Comparison of ENCODE assay signal across 13 cellular contexts in genomic region chr11:12546660-12547059, GRCh38.
DNase-seq lines count a peak whose midpoint lies in the region; ATAC-seq and TF ChIP-seq lines count a peak whose summit lies in the region.
"Had no signal": no experiment of that assay in that cellular context is flagged by ENCODE, and none has a peak within 500 bp of the region (broad histone marks: within the 10 kb centered on the region; RNA-seq: fewer than 3 reads in every experiment).

No MANE protein-coding gene starts in this region.

- ATAC-seq in left cardiac atrium (no peak), gastrocnemius medialis (no peak)
- ATAC-seq: GM23338 had no signal

- no peak overlapping the region for H3K4ac ChIP-seq in mesendoderm (ENCODE audit: low read depth, low read length)

- H3K27me3 Mint-ChIP-seq in endothelial cell (ENCODE audit: unreplicated experiment) = peaks cover 1% of the 10 kb centered on the region

- H3K27ac Mint-ChIP-seq in endothelial cell (ENCODE audit: unreplicated experiment) = no peak overlapping the region
- H3K27ac Mint-ChIP-seq: CD4-positive, CD25-positive, alpha-beta regulatory T cell; GM23338 had no signal

- no peak overlapping the region for H3K56ac ChIP-seq in mesendoderm (ENCODE audit: low read length)

- H3K36me3 ChIP-seq in right atrium auricular region = no peaks in the 10 kb centered on the region
- H3K36me3 ChIP-seq in mesendoderm (ENCODE audit: control insufficient read depth, insufficient read depth, low read length) = no peaks in the 10 kb centered on the region
- no peaks in the 10 kb centered on the region for H3K36me3 ChIP-seq in gastrocnemius medialis
- H3K36me3 ChIP-seq: BLaER1 treated with 17β-estradiol and CSF1 and Interleukin-3, amounts not matched to agents 10 nM and 100 nM had no signal

- H3K9me3 ChIP-seq in right atrium auricular region (no peaks in the 10 kb centered on the region), gastrocnemius medialis (no peaks in the 10 kb centered on the region)

- intact Hi-C loops in left cardiac atrium (cut with DNase I) (no loop called here), gastrocnemius medialis (cut with DNase I; ENCODE audit: low total_unique reads) (no loop called here)

- H3K9ac ChIP-seq in mesendoderm (ENCODE audit: low read length) = no peak overlapping the region
- H3K9ac ChIP-seq: BLaER1 treated with 17β-estradiol and CSF1 and Interleukin-3, amounts not matched to agents 10 nM and 100 nM had no signal

- no peaks in the 10 kb centered on the region for H3K79me1 ChIP-seq in mesendoderm (ENCODE audit: low read length)

- no peaks in the 10 kb centered on the region for H3K9me3 Mint-ChIP-seq in endothelial cell (ENCODE audit: unreplicated experiment)
- H3K9me3 Mint-ChIP-seq: GM23338 had no signal

- no peak overlapping the region for H3K23ac ChIP-seq in mesendoderm (ENCODE audit: low read length)

- no CpG with 5 or more reads among the region's 5 CpGs for WGBS in mesendoderm (ENCODE audit: extremely low coverage, insufficient coverage, low lambda C conversion rate)

- H3K4me1 Mint-ChIP-seq in endothelial cell (ENCODE audit: unreplicated experiment) = peaks cover 10% of the 10 kb centered on the region
- H3K4me1 Mint-ChIP-seq: CD4-positive, CD25-positive, alpha-beta regulatory T cell had no signal

- H4K5ac ChIP-seq in mesendoderm (ENCODE audit: low read length) = no peak overlapping the region

- H4K8ac ChIP-seq in mesendoderm (ENCODE audit: low read depth, low read length) = no peak overlapping the region

- no peaks in the 10 kb centered on the region for H3K36me3 Mint-ChIP-seq in endothelial cell (ENCODE audit: low read depth, unreplicated experiment)
- H3K36me3 Mint-ChIP-seq: CD4-positive, CD25-positive, alpha-beta regulatory T cell had no signal

- H3K4me2 ChIP-seq in mesendoderm (ENCODE audit: low read length) = no peak overlapping the region
- H3K4me2 ChIP-seq: BLaER1 treated with 17β-estradiol and CSF1 and Interleukin-3, amounts not matched to agents 10 nM and 100 nM; GM23338 had no signal

- no peak overlapping the region for H3K18ac ChIP-seq in mesendoderm (ENCODE audit: low read length)

- H2BK5ac ChIP-seq in mesendoderm (ENCODE audit: low read length) = no peak overlapping the region

- H3K27me3 ChIP-seq in right atrium auricular region = no peaks in the 10 kb centered on the region
- H3K27me3 ChIP-seq in mesendoderm (ENCODE audit: insufficient read depth, low read length, poor library complexity) = no peaks in the 10 kb centered on the region
- no peaks in the 10 kb centered on the region for H3K27me3 ChIP-seq in gastrocnemius medialis
- H3K27me3 ChIP-seq: BLaER1 treated with 17β-estradiol and CSF1 and Interleukin-3, amounts not matched to agents 10 nM and 100 nM had no signal

- TF ChIP-seq POLR2A in gastrocnemius medialis (IDR thresholded peaks at IDR 0.05) = no peak

- TF ChIP-seq CTCF in right atrium auricular region (IDR thresholded peaks at IDR 0.05) = no peak
- TF ChIP-seq CTCF in endothelial cell (IDR thresholded peaks at IDR 0.05; ENCODE audit: unreplicated experiment) = no peak
- no peak for TF ChIP-seq CTCF in gastrocnemius medialis (IDR thresholded peaks at IDR 0.05 in 4 of 5, conservative IDR thresholded peaks at IDR 0.05 in 1 of 5)

- no peaks in the 10 kb centered on the region for H3K79me2 ChIP-seq in mesendoderm (ENCODE audit: control insufficient read depth, insufficient read depth, low read length)

- H2BK120ac ChIP-seq in mesendoderm (ENCODE audit: low read depth, low read length) = no peak overlapping the region

- H3K27ac ChIP-seq in right atrium auricular region (no peak overlapping the region), mesendoderm (ENCODE audit: low read depth, low read length) (no peak overlapping the region), gastrocnemius medialis (no peak overlapping the region)
- H3K27ac ChIP-seq: BLaER1 treated with 17β-estradiol and CSF1 and Interleukin-3, amounts not matched to agents 10 nM and 100 nM had no signal

- peak; percentile 32 for DNase-seq in right atrium auricular region (ENCODE audit: low spot score)
- DNase-seq in left cardiac atrium = no peak
- DNase-seq in NCI-H82 treated with DMSO at 0.1 percent for 48 hours (lab: John Stamatoyannopoulos, UW; ENCODE audit: unreplicated experiment) = peak; percentile 69
- peak; percentile 34 for DNase-seq in mesendoderm
- DNase-seq in RPMI8226 = no peak
- DNase-seq in endothelial cell (ENCODE audit: low spot score) = no peak
- no peak for DNase-seq in gastrocnemius medialis
- DNase-seq: ACHN; CD4-positive, CD25-positive, alpha-beta regulatory T cell; DMS79; H7 had no signal

- H3K4me1 ChIP-seq in right atrium auricular region (peaks cover 0 to 9% of the 10 kb centered on the region in 2 donors), mesendoderm (ENCODE audit: control insufficient read depth, low read depth, low read length) (peaks cover 8% of the 10 kb centered on the region), gastrocnemius medialis (no peaks in the 10 kb centered on the region)
- H3K4me1 ChIP-seq: BLaER1 treated with 17β-estradiol and CSF1 and Interleukin-3, amounts not matched to agents 10 nM and 100 nM had no signal

- H2BK15ac ChIP-seq in mesendoderm (replicated peaks; ENCODE audit: low read depth) = no peak overlapping the region

- H3K4me3 ChIP-seq in right atrium auricular region (no peak overlapping the region), mesendoderm (ENCODE audit: low read length) (no peak overlapping the region), gastrocnemius medialis (no peak overlapping the region)
- H3K4me3 ChIP-seq: BLaER1 treated with 17β-estradiol and CSF1 and Interleukin-3, amounts not matched to agents 10 nM and 100 nM; GM23338 had no signal

- H2AK5ac ChIP-seq in mesendoderm (ENCODE audit: low read length) = no peak overlapping the region

- in situ Hi-C loops in gastrocnemius medialis (cut with MboI; ENCODE audit: low sequenced_read_pairs in 4 of 4) = no loop called here

- H3K4me3 Mint-ChIP-seq in endothelial cell (ENCODE audit: unreplicated experiment) = no peak overlapping the region
- H3K4me3 Mint-ChIP-seq: CD4-positive, CD25-positive, alpha-beta regulatory T cell; GM23338 had no signal

Comparison
In these comparisons a context has a peak if more than half of its experiments do, and no peak if none do; other contexts are left out.
1. DNase-seq: peak in right atrium auricular region (single experiment), NCI-H82 treated with DMSO at 0.1 percent for 48 hours (single experiment) and mesendoderm (single experiment); none in left cardiac atrium (single experiment), RPMI8226 (single experiment), endothelial cell (single experiment) and gastrocnemius medialis (0 of 2).